In genomic region chr12:21775130-21775920, GRCh38 we compare ENCODE assay signal across 11 cellular contexts. TPM values are rescaled to one million over a fixed set of nuclear protein-coding genes. Genes with fewer than 3 reads are reported as not detected.
A peak's percentile ranks its signal among the peaks of the same experiment; 100 is the strongest.
DNase-seq lines count a peak whose midpoint lies in the region; ATAC-seq and TF ChIP-seq lines count a peak whose summit lies in the region.
"Had no signal": no experiment of that assay in that cellular context is flagged by ENCODE, and none has a peak within 500 bp of the region (broad histone marks: within the 10 kb centered on the region; RNA-seq: fewer than 3 reads in every experiment).

No MANE protein-coding gene starts in this region.

- WGBS in lung, 2 donors = 10 to 23% methylated on average over 14 of the region's 14 CpGs
- 22 to 25% methylated on average over 14 of the region's 14 CpGs for WGBS in testis, 2 donors

- intact Hi-C loops in dorsolateral prefrontal cortex (cut with DNase I) (no loop called here), testis (cut with DNase I; ENCODE audit: low total_unique reads) (no loop called here)

- H3K4me1 ChIP-seq in lung (ENCODE audit: control insufficient read depth in 2 of 2, insufficient read depth in 2 of 2, low read length in 2 of 2) = peaks cover 0 to 5% of the 10 kb centered on the region in 2 donors
- H3K4me1 ChIP-seq in testis = no peaks in the 10 kb centered on the region
- no peaks in the 10 kb centered on the region for H3K4me1 ChIP-seq in SJCRH30

- peak overlapping the region; percentile 33 to 76 (median 63) for H3K4me3 ChIP-seq in dorsolateral prefrontal cortex
- no peak overlapping the region for H3K4me3 ChIP-seq in lung
- peak overlapping the region; percentile 48 to 60 for H3K4me3 ChIP-seq in testis
- no peak overlapping the region for H3K4me3 ChIP-seq in SJCRH30

- DNase-seq in NCI-H1105 treated with DMSO at 0.1 percent for 48 hours (lab: John Stamatoyannopoulos, UW) = peak; percentile 11
- no peak for DNase-seq in NCI-H1105 (lab: John Stamatoyannopoulos, UW)
- no peak for DNase-seq in dorsolateral prefrontal cortex
- DNase-seq in lung (ENCODE audit: low spot score) = no peak
- DNase-seq in testis = no peak
- DNase-seq in SJCRH30 = no peak
- DNase-seq in GDM1 (lab: John Stamatoyannopoulos, UW) = no peak
- DNase-seq: NCI-H1092 had no signal

- TF ChIP-seq CTCF in dorsolateral prefrontal cortex (IDR thresholded peaks at IDR 0.05 in 54 of 56, conservative IDR thresholded peaks at IDR 0.05 in 2 of 56; ENCODE audit: low read depth in 1 of 56, partially characterized antibody in 56 of 56) = no peak
- no peak for TF ChIP-seq CTCF in lung (IDR thresholded peaks at IDR 0.05; ENCODE audit: control extremely low read depth, extremely low read depth)
- TF ChIP-seq CTCF in testis (IDR thresholded peaks at IDR 0.05) = no peak

- H3K36me3 ChIP-seq in lung (ENCODE audit: control insufficient read depth in 2 of 2, insufficient read depth in 2 of 2, low read length in 2 of 2) (no peaks in the 10 kb centered on the region), testis (ENCODE audit: low read depth, missing control alignments) (no peaks in the 10 kb centered on the region), SJCRH30 (no peaks in the 10 kb centered on the region)

- H3K9me3 ChIP-seq in lung (ENCODE audit: control insufficient read depth in 2 of 2, insufficient read depth in 1 of 2, low read length in 1 of 2) (no peaks in the 10 kb centered on the region), testis (no peaks in the 10 kb centered on the region), SJCRH30 (replicated peaks) (no peaks in the 10 kb centered on the region)

- peak overlapping the region in 54 of 59 donors; percentile 6 to 90 (median 78) for H3K27ac ChIP-seq in dorsolateral prefrontal cortex
- H3K27ac ChIP-seq in lung (ENCODE audit: low read depth in 1 of 2, low read length in 1 of 2) = peak overlapping the region; percentile 79 to 99
- peak overlapping the region in 1 of 2 donors; percentile 9 for H3K27ac ChIP-seq in testis
- no peak overlapping the region for H3K27ac ChIP-seq in SJCRH30

- TF ChIP-seq POLR2A in testis (IDR thresholded peaks at IDR 0.05) = no peak

- H3K27me3 ChIP-seq in dorsolateral prefrontal cortex (peaks cover 0 to 15% (median 0%) of the 10 kb centered on the region in 45 donors), lung (ENCODE audit: control insufficient read depth, insufficient read depth) (no peaks in the 10 kb centered on the region), testis (no peaks in the 10 kb centered on the region), SJCRH30 (peaks cover 12% of the 10 kb centered on the region; the same call in 1 of the 2 replicates)

- no peak for ATAC-seq in lung (ENCODE audit: insufficient read depth, low FRiP score)
- no peak for ATAC-seq in HG03045 (IDR thresholded peaks at IDR 0.05; ENCODE audit: unreplicated experiment)

RNA-seq across cellular contexts. Expression of gene KCNJ8, which starts 0.8 kb away (rescaled TPM):
- 10 to 100 TPM in 9 of 120 experiments, 1 to 10 TPM in 111; 2.6 to 16.6 (median 6.8) TPM for total RNA-seq in dorsolateral prefrontal cortex
- 10 to 100 TPM; 14.6 to 16.1 TPM for total RNA-seq in lung
- polyA plus RNA-seq in lung = 10 to 100 TPM in 1 of 2 donors, 1 to 10 TPM in 1; 6.2 to 13.8 TPM
- 1 to 10 TPM; 2.0 to 2.2 TPM for total RNA-seq in testis
- 3.3 TPM for polyA plus RNA-seq in testis (ENCODE audit: insufficient read depth, low read depth, low replicate concordance)
- total RNA-seq in SJCRH30 (2014; rRNA removed; shearing (Covaris generic)) = 0.20 and 0.28 TPM in 2 replicates
- total RNA-seq: A172; T-helper 1 cell treated with Interleukin-12 subunit alpha and Interleukin-12 subunit beta and Interleukin-4 antibody, amounts not matched to agents 30 ng/mL and 1 ng/mL, for 36 hours had no signal

Comparison
In these comparisons a context has a peak if more than half of its experiments do, and no peak if none do; other contexts are left out.
1. H3K4me3 ChIP-seq: peak in dorsolateral prefrontal cortex (59 of 59) and testis (2 of 2); none in lung (single experiment) and SJCRH30 (single experiment).